In the genomic region with DNA sequence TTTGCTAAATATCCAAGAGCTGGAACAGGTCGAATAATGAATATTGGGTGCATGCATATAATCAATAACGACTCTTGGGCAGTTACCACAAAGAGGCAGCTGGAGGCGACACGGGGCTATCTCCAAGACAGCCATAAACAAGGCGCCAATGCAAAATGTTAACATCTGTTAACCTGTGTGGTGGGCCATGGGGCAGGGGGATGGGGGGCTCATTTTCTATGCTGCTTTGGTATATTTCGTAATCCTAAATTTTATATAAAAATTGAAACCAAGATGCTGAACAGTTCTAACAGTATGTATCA, we compare ENCODE assay signal across 8 cellular contexts. TPM values are rescaled to one million over a fixed set of nuclear protein-coding genes. Genes with fewer than 3 reads are reported as not detected.
DNase-seq lines count a peak whose midpoint lies in the region; ATAC-seq and TF ChIP-seq lines count a peak whose summit lies in the region.

No MANE protein-coding gene starts in this region.

- H3K79me2 ChIP-seq in MM.1S (ENCODE audit: low read length): peaks cover 30% of the 10 kb centered on the region
- peaks cover 36% of the 10 kb centered on the region for H3K79me2 ChIP-seq in neural cell (replicated peaks; ENCODE audit: insufficient read depth, low read length)

- intact Hi-C loops in CD4-positive, alpha-beta T cell (cut with DNase I, micrococcal nuclease): loop anchor here (5.0 to 10.0 kb wide), 6 partner anchors 34 to 1054 kb away; a partner anchor contains a TSS

- ATAC-seq in CD4-positive, alpha-beta T cell (ENCODE audit: poor library complexity): no peak
- ATAC-seq in HG02678 (IDR thresholded peaks at IDR 0.05; ENCODE audit: unreplicated experiment): no peak

- H3K4me1 Mint-ChIP-seq in CD4-positive, alpha-beta T cell (ENCODE audit: low read depth): peaks cover 77% of the 10 kb centered on the region

- no peaks in the 10 kb centered on the region for H3K9me3 ChIP-seq in CD4-positive, alpha-beta T cell (ENCODE audit: control insufficient read depth, low read length)
- H3K9me3 ChIP-seq in MM.1S (replicated peaks; ENCODE audit: insufficient read depth, low read length) (no peaks in the 10 kb centered on the region), neural cell (ENCODE audit: low read length) (no peaks in the 10 kb centered on the region)

- H3K9ac ChIP-seq in MM.1S (ENCODE audit: low read length) (peak overlapping the region; percentile 86; the same call in 1 of the 2 replicates), neural cell (ENCODE audit: low read length) (peak overlapping the region; percentile 47)

- no peaks in the 10 kb centered on the region for H3K27me3 Mint-ChIP-seq in CD4-positive, alpha-beta T cell

- H3K9me3 Mint-ChIP-seq in CD4-positive, alpha-beta T cell: no peaks in the 10 kb centered on the region

- H2AFZ ChIP-seq in MM.1S (ENCODE audit: low read length): no peak overlapping the region
- peak overlapping the region; percentile 7 for H2AFZ ChIP-seq in neural cell (ENCODE audit: low read depth, low read length)

- H4K20me1 ChIP-seq in MM.1S (ENCODE audit: insufficient read depth, low read length) (no peaks in the 10 kb centered on the region), neural cell (ENCODE audit: insufficient read depth) (peaks cover 10% of the 10 kb centered on the region)

- POLR2A ChIA-PET in CD4-positive, alpha-beta T cell (lab: Charles Lee): interaction anchor here (0.7 to 9.9 kb wide), 13 partner anchors 9 to 887 kb away, joined by 3 to 126 read pairs (median 14); a partner anchor contains a TSS

- no peaks in the 10 kb centered on the region for H3K36me3 ChIP-seq in MM.1S (replicated peaks; ENCODE audit: insufficient read depth, low read length)
- H3K36me3 ChIP-seq in neural cell (ENCODE audit: insufficient read depth, low read length): no peaks in the 10 kb centered on the region

- H3K27ac ChIP-seq in CD4-positive, alpha-beta T cell (ENCODE audit: low read depth, low read length): peak overlapping the region; percentile 99
- peak overlapping the region; percentile 20; the same call in 1 of the 2 replicates for H3K27ac ChIP-seq in MM.1S (ENCODE audit: low read length)
- H3K27ac ChIP-seq in cingulate gyrus (ENCODE audit: low read depth, low read length): peak overlapping the region; percentile 62
- H3K27ac ChIP-seq in neural cell (ENCODE audit: low read length): peak overlapping the region; percentile 99

- TF ChIP-seq CTCF in CD4-positive, alpha-beta T cell (IDR thresholded peaks at IDR 0.05): no peak
- TF ChIP-seq CTCF in MM.1S (IDR thresholded peaks at IDR 0.05; ENCODE audit: low read length) (no peak), neural cell (IDR thresholded peaks at IDR 0.05; ENCODE audit: poor library complexity, severe bottlenecking) (no peak)

- CTCF ChIA-PET in CD4-positive, alpha-beta T cell (lab: Charles Lee): interaction anchor here (1.1 to 7.1 kb wide), 6 partner anchors 8 to 122 kb away, joined by 3 to 42 read pairs (median 6); a partner anchor contains a TSS

- no peaks in the 10 kb centered on the region for H3K27me3 ChIP-seq in CD4-positive, alpha-beta T cell (ENCODE audit: control insufficient read depth, insufficient read depth, low read length)
- H3K27me3 ChIP-seq in MM.1S (replicated peaks; ENCODE audit: insufficient read depth, low read length) (no peaks in the 10 kb centered on the region), neural cell (ENCODE audit: insufficient read depth, low read depth, low read length) (no peaks in the 10 kb centered on the region)

- H3K4me1 ChIP-seq in MM.1S (ENCODE audit: low read length): peaks cover 25% of the 10 kb centered on the region

- H3K4me3 Mint-ChIP-seq in CD4-positive, alpha-beta T cell: peak overlapping the region; percentile 99

- H3K4me3 ChIP-seq in MM.1S (ENCODE audit: low read length) (peak overlapping the region; percentile 97), neural cell (ENCODE audit: low read length) (peak overlapping the region; percentile 99)

- peak overlapping the region; percentile 100 for H3K27ac Mint-ChIP-seq in CD4-positive, alpha-beta T cell

- peaks cover 51% of the 10 kb centered on the region for H3K36me3 Mint-ChIP-seq in CD4-positive, alpha-beta T cell (ENCODE audit: low read depth)

- peaks cover 18% of the 10 kb centered on the region for H3F3A ChIP-seq in MM.1S (ENCODE audit: insufficient read depth, low read length)
- H3F3A ChIP-seq in neural cell (ENCODE audit: insufficient read depth, low read length, poor library complexity, severe bottlenecking): no peaks in the 10 kb centered on the region

- no peak for TF ChIP-seq EP300 in neural cell (conservative IDR thresholded peaks at IDR 0.05; ENCODE audit: poor library complexity, severe bottlenecking)

- H3K9me2 ChIP-seq in MM.1S (replicated peaks; ENCODE audit: insufficient read depth, low read length) (no peaks in the 10 kb centered on the region), neural cell (ENCODE audit: insufficient read depth, low read length) (no peaks in the 10 kb centered on the region)

- no peak for TF ChIP-seq RAD21 in neural cell (conservative IDR thresholded peaks at IDR 0.05)

- DNase-seq in CD4-positive, alpha-beta T cell: no peak
- DNase-seq in MM.1S: no peak
- DNase-seq in DMS114 treated with DMSO at 0.1 percent for 48 hours (lab: John Stamatoyannopoulos, UW; ENCODE audit: unreplicated experiment): no peak
- DNase-seq in KG1 (lab: John Stamatoyannopoulos, UW): no peak
- DNase-seq in pons (ENCODE audit: low spot score): no peak

- H3K4me2 ChIP-seq in MM.1S (ENCODE audit: low read depth, low read length) (peak overlapping the region; percentile 94), neural cell (ENCODE audit: low read length) (peak overlapping the region; percentile 38)

TF ChIP-seq in neural cell, 6 proteins besides CTCF, POLR2A, EP300 and RAD21:
- no peak for TF ChIP-seq MXI1 (conservative IDR thresholded peaks at IDR 0.05; ENCODE audit: poor library complexity, severe bottlenecking)
- TF ChIP-seq, protein P1, sequence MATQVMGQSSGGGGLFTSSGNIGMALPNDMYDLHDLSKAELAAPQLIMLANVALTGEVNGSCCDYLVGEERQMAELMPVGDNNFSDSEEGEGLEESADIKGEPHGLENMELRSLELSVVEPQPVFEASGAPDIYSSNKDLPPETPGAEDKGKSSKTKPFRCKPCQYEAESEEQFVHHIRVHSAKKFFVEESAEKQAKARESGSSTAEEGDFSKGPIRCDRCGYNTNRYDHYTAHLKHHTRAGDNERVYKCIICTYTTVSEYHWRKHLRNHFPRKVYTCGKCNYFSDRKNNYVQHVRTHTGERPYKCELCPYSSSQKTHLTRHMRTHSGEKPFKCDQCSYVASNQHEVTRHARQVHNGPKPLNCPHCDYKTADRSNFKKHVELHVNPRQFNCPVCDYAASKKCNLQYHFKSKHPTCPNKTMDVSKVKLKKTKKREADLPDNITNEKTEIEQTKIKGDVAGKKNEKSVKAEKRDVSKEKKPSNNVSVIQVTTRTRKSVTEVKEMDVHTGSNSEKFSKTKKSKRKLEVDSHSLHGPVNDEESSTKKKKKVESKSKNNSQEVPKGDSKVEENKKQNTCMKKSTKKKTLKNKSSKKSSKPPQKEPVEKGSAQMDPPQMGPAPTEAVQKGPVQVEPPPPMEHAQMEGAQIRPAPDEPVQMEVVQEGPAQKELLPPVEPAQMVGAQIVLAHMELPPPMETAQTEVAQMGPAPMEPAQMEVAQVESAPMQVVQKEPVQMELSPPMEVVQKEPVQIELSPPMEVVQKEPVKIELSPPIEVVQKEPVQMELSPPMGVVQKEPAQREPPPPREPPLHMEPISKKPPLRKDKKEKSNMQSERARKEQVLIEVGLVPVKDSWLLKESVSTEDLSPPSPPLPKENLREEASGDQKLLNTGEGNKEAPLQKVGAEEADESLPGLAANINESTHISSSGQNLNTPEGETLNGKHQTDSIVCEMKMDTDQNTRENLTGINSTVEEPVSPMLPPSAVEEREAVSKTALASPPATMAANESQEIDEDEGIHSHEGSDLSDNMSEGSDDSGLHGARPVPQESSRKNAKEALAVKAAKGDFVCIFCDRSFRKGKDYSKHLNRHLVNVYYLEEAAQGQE (IDR thresholded peaks at IDR 0.05; ENCODE audit: borderline replicate concordance): no peak
- TF ChIP-seq EZH2 (IDR thresholded peaks at IDR 0.05; ENCODE audit: borderline replicate concordance, insufficient read depth, low read length, poor library complexity, severe bottlenecking): no peak
- TF ChIP-seq POLR2AphosphoS5 (IDR thresholded peaks at IDR 0.05): no peak
- no peak for TF ChIP-seq SMC3 (conservative IDR thresholded peaks at IDR 0.05; ENCODE audit: poor library complexity)
- no peak for TF ChIP-seq TAF1 (IDR thresholded peaks at IDR 0.05; ENCODE audit: low read depth)
TF ChIP-seq in neural cell: peak in this region for 0.

RNA-seq across cellular contexts. Expression of a gene that starts 1.3 kb away (rescaled TPM):
- 100 to 1,000 TPM; 208 to 217 TPM for total RNA-seq in CD4-positive, alpha-beta T cell
- polyA plus RNA-seq in neural cell: 22.2 and 27.0 TPM in 2 replicates
- 25.1 and 33.0 TPM in 2 replicates for polyA minus RNA-seq in neural cell

RNA-seq across cellular contexts. Expression of a gene that starts 10.7 kb away (rescaled TPM):
- total RNA-seq in CD4-positive, alpha-beta T cell: 1 to 10 TPM; 1.6 to 2.0 TPM
- polyA plus RNA-seq in neural cell: 0.38 and 1.0 TPM in 2 replicates
- 0.49 and 0.93 TPM in 2 replicates for polyA minus RNA-seq in neural cell

Comparison
In these comparisons a context has a peak if more than half of its experiments do, and no peak if none do; other contexts are left out.
1. H3K27ac ChIP-seq: peak in every context shown above with its lines; median percentile 99 in CD4-positive, alpha-beta T cell; 99 in neural cell; 62 in cingulate gyrus; 20 in MM.1S.